ENCODE assay signal across 5 cellular contexts in genomic region chr11:44058275-44058674, GRCh38.
"Had no signal": no experiment of that assay in that cellular context is flagged by ENCODE, and none has a peak within 500 bp of the region (broad histone marks: within the 10 kb centered on the region; RNA-seq: fewer than 3 reads in every experiment).

No MANE protein-coding gene starts in this region.

- H3K27ac ChIP-seq: HL-60 had no signal

- H3K4me3 ChIP-seq: GM23338 had no signal

- ATAC-seq: GM23338, HepG2 had no signal

- DNase-seq: H9, HCEC 1CT had no signal
